8 cellular contexts compared by ENCODE assay signal in genomic region chr21:36104306-36105300, GRCh38. TPM values are rescaled to one million over a fixed set of nuclear protein-coding genes. Genes with fewer than 3 reads are reported as not detected.
A peak's percentile ranks its signal among the peaks of the same experiment; 100 is the strongest.
DNase-seq lines count a peak whose midpoint lies in the region; ATAC-seq and TF ChIP-seq lines count a peak whose summit lies in the region.

No MANE protein-coding gene starts in this region.

- peaks cover 31% of the 10 kb centered on the region for H3K4me1 Mint-ChIP-seq in nephron progenitor cell

- H3K27ac ChIP-seq in fibroblast of lung (ENCODE audit: insufficient read depth, low read length) (no peak overlapping the region), subcutaneous abdominal adipose tissue (ENCODE audit: low read depth, low read length) (no peak overlapping the region)

- peaks cover 5% of the 10 kb centered on the region for H3K36me3 Mint-ChIP-seq in nephron progenitor cell (ENCODE audit: low read depth)

- peaks cover 20% of the 10 kb centered on the region for H3K9me3 Mint-ChIP-seq in nephron progenitor cell

- no peak overlapping the region for H2AFZ ChIP-seq in fibroblast of lung (ENCODE audit: low read length)

- ATAC-seq in Right ventricle myocardium inferior, result no peak
- no peak for ATAC-seq in GM18498 (IDR thresholded peaks at IDR 0.05; ENCODE audit: unreplicated experiment)
- no peak for ATAC-seq in GM19452 (IDR thresholded peaks at IDR 0.05; ENCODE audit: unreplicated experiment)

- peaks cover 43% of the 10 kb centered on the region for H3K27me3 Mint-ChIP-seq in nephron progenitor cell (ENCODE audit: low read depth, poor library complexity)

- H3K4me2 ChIP-seq in fibroblast of lung (ENCODE audit: extremely low read depth, insufficient read depth, low read length), result peak overlapping the region; percentile 64

- TF ChIP-seq CTCF in fibroblast of lung (conservative IDR thresholded peaks at IDR 0.05 in 1 of 2, IDR thresholded peaks at IDR 0.05 in 1 of 2; ENCODE audit: low read depth in 1 of 2, low read length in 2 of 2) (peak; percentile 46 to 54), nephron progenitor cell (IDR thresholded peaks at IDR 0.05) (peak; percentile 67)

- H3K79me2 ChIP-seq in fibroblast of lung (ENCODE audit: control insufficient read depth, insufficient read depth, low read length), result no peaks in the 10 kb centered on the region

- H3K4me3 ChIP-seq in fibroblast of lung (replicated peaks in 1 of 4; ENCODE audit: control extremely low read depth in 1 of 4, insufficient read depth in 1 of 4, low read depth in 3 of 4, low read length in 4 of 4) (peak overlapping the region in 2 of 4 experiments; percentile 33 to 38), subcutaneous abdominal adipose tissue (ENCODE audit: low read depth in 1 of 5, low read length in 5 of 5) (peak overlapping the region in 3 of 5 donors; percentile 17 to 34 (median 25))

- H3K9me3 ChIP-seq in fibroblast of lung (ENCODE audit: control insufficient read depth, insufficient read depth, low read depth, low read length) (no peaks in the 10 kb centered on the region), subcutaneous abdominal adipose tissue (ENCODE audit: control insufficient read depth in 5 of 5, low read length in 5 of 5) (no peaks in the 10 kb centered on the region)

- H3K9ac ChIP-seq in fibroblast of lung (ENCODE audit: insufficient read depth, low read length) (no peak overlapping the region), subcutaneous abdominal adipose tissue (ENCODE audit: low read length in 5 of 5) (no peak overlapping the region)

- intact Hi-C loops in Right ventricle myocardium inferior (cut with DNase I) (no loop called here), cardiac septum (cut with DNase I) (no loop called here)

- H3K4me1 ChIP-seq in fibroblast of lung (ENCODE audit: control insufficient read depth, extremely low read depth, insufficient read depth, low read length) (no peaks in the 10 kb centered on the region), subcutaneous abdominal adipose tissue (ENCODE audit: control insufficient read depth in 5 of 5, insufficient read depth in 5 of 5, low read length in 5 of 5) (peaks cover 0 to 10% (median 8%) of the 10 kb centered on the region in 5 donors)

- DNase-seq in Right ventricle myocardium inferior (ENCODE audit: missing footprints) (peak; percentile 72), cardiac septum (ENCODE audit: low spot score) (no peak), fibroblast of lung (ENCODE audit: low read depth in 2 of 2) (peak; percentile 47 to 53), nephron progenitor cell (peak; percentile 80)
- DNase-seq in activated T-cell treated with anti-CD3 and anti-CD28 coated beads, Interleukin-2, amount 50 U/mL, for 1 hour, result peak; percentile 65

- H3K36me3 ChIP-seq in fibroblast of lung (ENCODE audit: control insufficient read depth, insufficient read depth, low read length) (no peaks in the 10 kb centered on the region), subcutaneous abdominal adipose tissue (ENCODE audit: control insufficient read depth in 5 of 5, insufficient read depth in 5 of 5, low read length in 5 of 5) (no peaks in the 10 kb centered on the region)

- H3K27me3 ChIP-seq in fibroblast of lung (ENCODE audit: control insufficient read depth, insufficient read depth, low read length) (peaks cover 2% of the 10 kb centered on the region), subcutaneous abdominal adipose tissue (ENCODE audit: control insufficient read depth in 5 of 5, insufficient read depth in 4 of 5, low read length in 5 of 5) (peaks cover 0 to 28% (median 11%) of the 10 kb centered on the region in 5 donors)

- no peaks in the 10 kb centered on the region for H4K20me1 ChIP-seq in fibroblast of lung (ENCODE audit: control insufficient read depth, extremely low read depth, insufficient read depth, low read length)

- H3K27ac Mint-ChIP-seq in nephron progenitor cell, result no peak overlapping the region

- peak overlapping the region; percentile 67 for H3K4me3 Mint-ChIP-seq in nephron progenitor cell

RNA-seq across cellular contexts. Expression of gene CBR3, which starts 30.3 kb away (rescaled TPM):
- total RNA-seq in Right ventricle myocardium inferior (2.5 TPM), cardiac septum (2.1 TPM), fibroblast of lung (13.4 and 21.1 TPM in 2 replicates)
- 13.2 and 17.8 TPM in 2 replicates for polyA plus RNA-seq in fibroblast of lung
- polyA plus RNA-seq in fibroblast of lung (2012), result 20.6 and 27.8 TPM in 2 replicates
- 2.5 and 5.3 TPM in 2 replicates for polyA minus RNA-seq in fibroblast of lung (ENCODE audit: low replicate concordance)

RNA-seq across cellular contexts. Expression of gene CBR1, which starts 34.8 kb away (rescaled TPM):
- total RNA-seq in Right ventricle myocardium inferior, result 28.5 TPM
- total RNA-seq in cardiac septum, result 24.1 TPM
- 124 and 152 TPM in 2 replicates for total RNA-seq in fibroblast of lung
- polyA plus RNA-seq in fibroblast of lung, result 131 and 163 TPM in 2 replicates
- polyA plus RNA-seq in fibroblast of lung (2012), result 125 and 178 TPM in 2 replicates
- 55.4 and 66.8 TPM in 2 replicates for polyA minus RNA-seq in fibroblast of lung (ENCODE audit: low replicate concordance)

RNA-seq across cellular contexts. Expression of gene SETD4, which starts 44.3 kb away (rescaled TPM):
- total RNA-seq in Right ventricle myocardium inferior (9.8 TPM), cardiac septum (10.6 TPM), fibroblast of lung (11.3 and 17.2 TPM in 2 replicates)
- polyA plus RNA-seq in fibroblast of lung, result 8.8 and 10.7 TPM in 2 replicates
- 6.1 and 7.2 TPM in 2 replicates for polyA plus RNA-seq in fibroblast of lung (2012)
- polyA minus RNA-seq in fibroblast of lung (ENCODE audit: low replicate concordance), result 6.2 and 8.1 TPM in 2 replicates

RNA-seq across cellular contexts. Expression of gene DOP1B, which starts 52.0 kb away (rescaled TPM):
- total RNA-seq in Right ventricle myocardium inferior (17.9 TPM), cardiac septum (7.6 TPM), fibroblast of lung (7.7 and 18.3 TPM in 2 replicates)
- 6.1 and 10.1 TPM in 2 replicates for polyA plus RNA-seq in fibroblast of lung
- polyA plus RNA-seq in fibroblast of lung (2012), result 5.6 and 8.8 TPM in 2 replicates
- 7.6 and 20.2 TPM in 2 replicates for polyA minus RNA-seq in fibroblast of lung (ENCODE audit: low replicate concordance)
